In genomic region chr11:61509058-61510029, GRCh38 we compare ENCODE assay signal across 8 cellular contexts. TPM values are rescaled to one million over a fixed set of nuclear protein-coding genes. Genes with fewer than 3 reads are reported as not detected.
DNase-seq lines count a peak whose midpoint lies in the region; ATAC-seq, FAIRE-seq and TF ChIP-seq lines count a peak whose summit lies in the region.

No MANE protein-coding gene starts in this region.

- no peak for TF ChIP-seq EP300 in K562 (IDR thresholded peaks at IDR 0.05; ENCODE audit: low read length)

- H3K4me1 ChIP-seq in K562 (replicated peaks in 1 of 2; ENCODE audit: control insufficient read depth in 2 of 2, insufficient read depth in 2 of 2, low read length in 2 of 2) (peaks cover 0 to 25% of the 10 kb centered on the region in 2 experiments; a peak in 4 of 5 replicates), iPS-20b (ENCODE audit: insufficient read depth, low read length) (peaks cover 21% of the 10 kb centered on the region; the same call in 1 of the 2 replicates), skeletal muscle tissue (ENCODE audit: control insufficient read depth in 3 of 3, insufficient read depth in 3 of 3, low read length in 3 of 3) (peaks cover 16 to 18% (median 17%) of the 10 kb centered on the region in 3 donors)

- DNase-seq in COLO668 (lab: John Stamatoyannopoulos, UW; ENCODE audit: unreplicated experiment), result peak; percentile 92
- DNase-seq in NB4 (ENCODE audit: low read depth), result peak; percentile 91
- DNase-seq in T-helper 2 cell, result peak in 4 of 5 experiments; percentile 9 to 92 (median 45)
- DNase-seq in K562 (ENCODE audit: extremely low read depth in 1 of 4, low spot score in 3 of 4), result peak; percentile 78 to 83 (median 82)
- no peak for DNase-seq in H54 (ENCODE audit: insufficient read length, low spot score)

- peak; percentile 55 for TF ChIP-seq CTCF in NB4 (IDR thresholded peaks at IDR 0.05; ENCODE audit: low read depth, low read length)
- TF ChIP-seq CTCF in K562 (IDR thresholded peaks at IDR 0.05 in 2 of 3, conservative IDR thresholded peaks at IDR 0.05 in 1 of 3; ENCODE audit: insufficient read depth in 2 of 3, low read depth in 1 of 3, low read length in 3 of 3), result peak; percentile 58 to 71 (median 69); a peak in 5 of 6 replicates

- H3K9me3 ChIP-seq in K562 (replicated peaks; ENCODE audit: control insufficient read depth, insufficient read depth, low read depth, low read length) (no peaks in the 10 kb centered on the region), iPS-20b (ENCODE audit: insufficient read depth, low read depth, low read length) (no peaks in the 10 kb centered on the region), skeletal muscle tissue (ENCODE audit: control insufficient read depth in 3 of 3, low read length in 3 of 3) (no peaks in the 10 kb centered on the region)

- ATAC-seq in GM21423 (IDR thresholded peaks at IDR 0.05; ENCODE audit: unreplicated experiment) (peak; percentile 65), K562 (peak; percentile 95)

- no peak for TF ChIP-seq POLR2A in NB4 (IDR thresholded peaks at IDR 0.05; ENCODE audit: extremely low read depth, insufficient read length)
- TF ChIP-seq POLR2A in K562 (conservative IDR thresholded peaks at IDR 0.05), result no peak
- no peak for TF ChIP-seq POLR2A in H54 (IDR thresholded peaks at IDR 0.05; ENCODE audit: low read depth, low read length)

- in situ Hi-C loops in K562 (cut with MboI), result no loop called here

- peak in 1 of 2 experiments; percentile 42; a peak in 1 of 4 replicates for TF ChIP-seq RAD21 in K562 (CRISPR knock-in tag; conservative IDR thresholded peaks at IDR 0.05 in 1 of 2, IDR thresholded peaks at IDR 0.05 in 1 of 2)

- FAIRE-seq in K562 (lab: Jason Lieb, UNC), result peak; percentile 70
- no peak for FAIRE-seq in H54 (lab: Jason Lieb, UNC)

- CTCF ChIA-PET in K562 (lab: Yijun Ruan, JAX; ENCODE audit: low intra/inter-chr PET ratio), result interaction anchor here (0.7 kb wide), 1 partner anchor 171 kb away, joined by 3 read pairs; no protein-coding TSS in a partner anchor

- peak overlapping the region; percentile 68 for H3K4me2 ChIP-seq in K562 (ENCODE audit: insufficient read depth, low read length)

- H3K4me3 ChIP-seq in NB4 (ENCODE audit: low read depth, low read length), result no peak overlapping the region
- peak overlapping the region; percentile 29; the same call in 1 of the 2 replicates for H3K4me3 ChIP-seq in K562
- peak overlapping the region; percentile 51; the same call in 1 of the 2 replicates for H3K4me3 ChIP-seq in iPS-20b (ENCODE audit: low read length)
- peak overlapping the region in 2 of 3 donors; percentile 54 for H3K4me3 ChIP-seq in skeletal muscle tissue (ENCODE audit: low read length in 3 of 3)

- peak overlapping the region; percentile 84 for H2AFZ ChIP-seq in K562 (ENCODE audit: low read depth, low read length)

- H3K36me3 ChIP-seq in K562 (ENCODE audit: control insufficient read depth, insufficient read depth, low read length) (no peaks in the 10 kb centered on the region), iPS-20b (ENCODE audit: insufficient read depth, low read depth, low read length) (no peaks in the 10 kb centered on the region), skeletal muscle tissue (ENCODE audit: control insufficient read depth in 3 of 3, insufficient read depth in 3 of 3, low read length in 3 of 3) (no peaks in the 10 kb centered on the region)

- 16% methylated on average over 55 of the region's 116 CpGs for WGBS in K562 (ENCODE audit: insufficient coverage, low coverage, missing lambda C conversion rate)

- H3K27me3 ChIP-seq in K562 (ENCODE audit: control insufficient read depth in 2 of 2, insufficient read depth in 2 of 2, low read length in 2 of 2) (peaks cover 18 to 78% of the 10 kb centered on the region in 2 experiments), iPS-20b (ENCODE audit: insufficient read depth, low read length) (peaks cover 58% of the 10 kb centered on the region), skeletal muscle tissue (ENCODE audit: control insufficient read depth in 3 of 3, insufficient read depth in 3 of 3, low read length in 3 of 3) (peaks cover 54 to 68% (median 62%) of the 10 kb centered on the region in 3 donors)

- no peak overlapping the region for H3K27ac ChIP-seq in K562 (ENCODE audit: extremely low read depth, low read depth, low read length)
- H3K27ac ChIP-seq in iPS-20b (ENCODE audit: low read length), result no peak overlapping the region
- peak overlapping the region; percentile 37 for H3K27ac ChIP-seq in skeletal muscle tissue (ENCODE audit: low read depth, low read length)

- peaks cover 4% of the 10 kb centered on the region for H3K9me1 ChIP-seq in K562 (ENCODE audit: control insufficient read depth, insufficient read depth, low read length)

- H3K79me2 ChIP-seq in K562 (ENCODE audit: control insufficient read depth, insufficient read depth, low read length), result no peaks in the 10 kb centered on the region

- BruUV-seq in K562 (replicated peaks; lab: Mats Ljungman, UMichigan), result no TSS peak

- POLR2A ChIA-PET in K562 (lab: Yijun Ruan, JAX), result interaction anchor here (0.8 to 1.1 kb wide), 4 partner anchors 10 to 160 kb away, joined by 3 to 4 read pairs (median 4); no protein-coding TSS in a partner anchor

- intact Hi-C loops in K562 (cut with micrococcal nuclease), result no loop called here

- H4K20me1 ChIP-seq in K562 (replicated peaks; ENCODE audit: control insufficient read depth, insufficient read depth, low read length), result peaks cover 4% of the 10 kb centered on the region; the same call in 1 of the 2 replicates

- H3K9ac ChIP-seq in K562 (ENCODE audit: insufficient read depth in 1 of 2, low read depth in 2 of 2, low read length in 2 of 2) (peak overlapping the region in 1 of 2 experiments; percentile 59; a peak in 2 of 4 replicates), iPS-20b (ENCODE audit: low read depth, low read length) (no peak overlapping the region), skeletal muscle tissue (ENCODE audit: low read depth in 1 of 3, low read length in 3 of 3) (peak overlapping the region in 2 of 3 donors; percentile 14 to 54)

TF ChIP-seq in K562, 482 proteins besides CTCF, POLR2A, EP300 and RAD21 (continues in another document):
- TF ChIP-seq, protein P1, sequence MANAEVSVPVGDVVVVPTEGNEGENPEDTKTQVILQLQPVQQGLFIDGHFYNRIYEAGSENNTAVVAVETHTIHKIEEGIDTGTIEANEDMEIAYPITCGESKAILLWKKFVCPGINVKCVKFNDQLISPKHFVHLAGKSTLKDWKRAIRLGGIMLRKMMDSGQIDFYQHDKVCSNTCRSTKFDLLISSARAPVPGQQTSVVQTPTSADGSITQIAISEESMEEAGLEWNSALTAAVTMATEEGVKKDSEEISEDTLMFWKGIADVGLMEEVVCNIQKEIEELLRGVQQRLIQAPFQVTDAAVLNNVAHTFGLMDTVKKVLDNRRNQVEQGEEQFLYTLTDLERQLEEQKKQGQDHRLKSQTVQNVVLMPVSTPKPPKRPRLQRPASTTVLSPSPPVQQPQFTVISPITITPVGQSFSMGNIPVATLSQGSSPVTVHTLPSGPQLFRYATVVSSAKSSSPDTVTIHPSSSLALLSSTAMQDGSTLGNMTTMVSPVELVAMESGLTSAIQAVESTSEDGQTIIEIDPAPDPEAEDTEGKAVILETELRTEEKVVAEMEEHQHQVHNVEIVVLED (CRISPR knock-in tag; IDR thresholded peaks at IDR 0.05), result peak; percentile 17; the same call in 1 of the 2 replicates
- TF ChIP-seq SRSF3 (IDR thresholded peaks at IDR 0.05; ENCODE audit: insufficient read depth, low read length), result no peak
- peak; percentile 56 for TF ChIP-seq FIP1L1 (IDR thresholded peaks at IDR 0.05; ENCODE audit: low read depth, low read length, poor library complexity, severe bottlenecking)
- TF ChIP-seq, protein P2, sequence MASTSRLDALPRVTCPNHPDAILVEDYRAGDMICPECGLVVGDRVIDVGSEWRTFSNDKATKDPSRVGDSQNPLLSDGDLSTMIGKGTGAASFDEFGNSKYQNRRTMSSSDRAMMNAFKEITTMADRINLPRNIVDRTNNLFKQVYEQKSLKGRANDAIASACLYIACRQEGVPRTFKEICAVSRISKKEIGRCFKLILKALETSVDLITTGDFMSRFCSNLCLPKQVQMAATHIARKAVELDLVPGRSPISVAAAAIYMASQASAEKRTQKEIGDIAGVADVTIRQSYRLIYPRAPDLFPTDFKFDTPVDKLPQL (IDR thresholded peaks at IDR 0.05; ENCODE audit: extremely low read depth, insufficient read length), result no peak
- TF ChIP-seq, protein P3, sequence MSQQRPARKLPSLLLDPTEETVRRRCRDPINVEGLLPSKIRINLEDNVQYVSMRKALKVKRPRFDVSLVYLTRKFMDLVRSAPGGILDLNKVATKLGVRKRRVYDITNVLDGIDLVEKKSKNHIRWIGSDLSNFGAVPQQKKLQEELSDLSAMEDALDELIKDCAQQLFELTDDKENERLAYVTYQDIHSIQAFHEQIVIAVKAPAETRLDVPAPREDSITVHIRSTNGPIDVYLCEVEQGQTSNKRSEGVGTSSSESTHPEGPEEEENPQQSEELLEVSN (IDR thresholded peaks at IDR 0.05; ENCODE audit: borderline replicate concordance in 1 of 2, extremely low read depth in 1 of 2, insufficient read depth in 1 of 2, insufficient read length in 1 of 2, low read depth in 1 of 2, low read length in 1 of 2, poor library complexity in 1 of 2, severe bottlenecking in 1 of 2), result peak; percentile 99 to 100
- TF ChIP-seq CBFA2T3 (IDR thresholded peaks at IDR 0.05), result no peak
- TF ChIP-seq ZNF23 (CRISPR knock-in tag; IDR thresholded peaks at IDR 0.05), result no peak

RNA-seq across cellular contexts. Expression of gene LRRC10B, which starts 0.8 kb away (rescaled TPM):
- not detected in 2 replicates for total RNA-seq in K562 (2011; cell fraction: chromatin; rRNA removed; ENCODE audit: low replicate concordance)
- total RNA-seq in K562 (2011; cell fraction: nucleolus; rRNA removed), result 0.17 TPM in 1 of 2 replicates, not detected in the other
- not detected in 2 replicates for total RNA-seq in K562 (2011; cell fraction: nucleoplasm; rRNA removed)
- total RNA-seq in K562 (2014; rRNA removed), result not detected in 2 replicates
- not detected in 2 replicates for total RNA-seq in K562 (2014; rRNA removed; fragmentation: Illumina TruSeq; extraction: Trizol)
- 0.11 TPM in 1 of 2 replicates, not detected in the other for total RNA-seq in K562 (2015; rRNA removed; fragmentation: Illumina TruSeq; extraction: Trizol)
- total RNA-seq in K562 (2021), result not detected in 2 replicates
- 0.04 TPM in 1 of 2 replicates, not detected in the other for polyA plus RNA-seq in K562 (2011; rRNA removed)
- 0.03 and 0.07 TPM in 2 replicates for polyA plus RNA-seq in K562 (2011; cell fraction: cytosol; rRNA removed)
- polyA plus RNA-seq in K562 (2011; cell fraction: nucleus; rRNA removed), result 0.04 and 0.07 TPM in 2 replicates
- 0.06 TPM in 1 of 2 replicates, not detected in the other for polyA plus RNA-seq in K562 (2012)
- not detected in 2 replicates for polyA plus RNA-seq in K562 (2014; fragmentation: Illumina TruSeq; extraction: Trizol)
- not detected for polyA plus RNA-seq in K562 (2014; fragmentation: Nextera tagmentation; extraction: Ambion mirVana)
- not detected in 2 replicates for polyA plus RNA-seq in K562 (2014; rRNA removed)
- polyA minus RNA-seq in K562 (2011; rRNA and poly(A)+ RNA removed), result not detected in 2 replicates
- polyA minus RNA-seq in K562 (2011; cell fraction: cytosol; rRNA and poly(A)+ RNA removed), result not detected in 2 replicates
- polyA minus RNA-seq in K562 (2011; cell fraction: nucleus; rRNA and poly(A)+ RNA removed), result 0.11 TPM in 1 of 2 replicates, not detected in the other
- not detected for total RNA-seq in skeletal muscle tissue
